Comparison of ENCODE assay signal across 2 cellular contexts in the genomic region with DNA sequence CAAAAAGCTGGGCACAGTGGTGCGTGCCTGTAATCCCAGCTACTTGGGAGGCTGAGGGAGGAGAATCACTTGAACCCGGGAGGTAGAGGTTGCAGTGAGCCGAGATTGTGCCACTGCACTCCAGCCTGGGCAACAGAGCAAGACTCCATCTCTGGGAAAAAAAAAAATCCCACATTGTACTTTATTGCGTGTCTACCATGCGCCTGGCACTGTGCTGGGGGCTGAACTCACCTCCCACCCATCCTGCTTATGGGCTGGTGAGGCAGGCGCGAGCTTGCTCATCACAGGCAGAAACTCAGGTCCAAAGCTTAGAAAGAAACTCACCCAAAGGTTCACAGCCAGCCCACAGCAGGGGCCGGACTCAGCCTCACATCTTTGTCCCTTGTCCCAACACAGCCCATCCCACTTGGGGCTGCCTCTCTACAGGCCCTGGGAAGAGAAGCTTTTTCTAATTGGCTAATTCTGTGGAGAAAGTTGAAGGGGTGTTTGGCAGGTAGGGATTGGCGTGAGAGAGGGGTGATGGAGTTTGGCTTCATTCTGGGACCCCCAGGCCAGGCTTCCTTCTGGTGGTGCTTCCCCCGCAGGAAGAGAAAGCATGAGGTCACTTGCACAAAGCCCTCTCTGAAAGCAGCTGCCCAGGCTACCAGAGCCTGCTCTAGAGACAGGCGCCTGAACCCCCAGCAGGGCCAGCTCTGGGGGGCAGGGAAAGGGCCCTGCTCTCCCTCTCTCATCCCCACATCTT.
TF ChIP-seq lines count a peak whose summit lies in the region.

No MANE protein-coding gene starts in this region.

TF ChIP-seq in GM23338, 12 proteins besides CTCF, POLR2A, EP300 and RAD21:
- TF ChIP-seq POLR2AphosphoS5 (IDR thresholded peaks at IDR 0.05; ENCODE audit: low read depth), result no peak
- no peak for TF ChIP-seq ZNF331 (CRISPR knock-in tag; IDR thresholded peaks at IDR 0.05; ENCODE audit: low read depth)
- no peak for TF ChIP-seq CREB1 (CRISPR knock-in tag; IDR thresholded peaks at IDR 0.05; ENCODE audit: low read depth)
- TF ChIP-seq, protein P1, sequence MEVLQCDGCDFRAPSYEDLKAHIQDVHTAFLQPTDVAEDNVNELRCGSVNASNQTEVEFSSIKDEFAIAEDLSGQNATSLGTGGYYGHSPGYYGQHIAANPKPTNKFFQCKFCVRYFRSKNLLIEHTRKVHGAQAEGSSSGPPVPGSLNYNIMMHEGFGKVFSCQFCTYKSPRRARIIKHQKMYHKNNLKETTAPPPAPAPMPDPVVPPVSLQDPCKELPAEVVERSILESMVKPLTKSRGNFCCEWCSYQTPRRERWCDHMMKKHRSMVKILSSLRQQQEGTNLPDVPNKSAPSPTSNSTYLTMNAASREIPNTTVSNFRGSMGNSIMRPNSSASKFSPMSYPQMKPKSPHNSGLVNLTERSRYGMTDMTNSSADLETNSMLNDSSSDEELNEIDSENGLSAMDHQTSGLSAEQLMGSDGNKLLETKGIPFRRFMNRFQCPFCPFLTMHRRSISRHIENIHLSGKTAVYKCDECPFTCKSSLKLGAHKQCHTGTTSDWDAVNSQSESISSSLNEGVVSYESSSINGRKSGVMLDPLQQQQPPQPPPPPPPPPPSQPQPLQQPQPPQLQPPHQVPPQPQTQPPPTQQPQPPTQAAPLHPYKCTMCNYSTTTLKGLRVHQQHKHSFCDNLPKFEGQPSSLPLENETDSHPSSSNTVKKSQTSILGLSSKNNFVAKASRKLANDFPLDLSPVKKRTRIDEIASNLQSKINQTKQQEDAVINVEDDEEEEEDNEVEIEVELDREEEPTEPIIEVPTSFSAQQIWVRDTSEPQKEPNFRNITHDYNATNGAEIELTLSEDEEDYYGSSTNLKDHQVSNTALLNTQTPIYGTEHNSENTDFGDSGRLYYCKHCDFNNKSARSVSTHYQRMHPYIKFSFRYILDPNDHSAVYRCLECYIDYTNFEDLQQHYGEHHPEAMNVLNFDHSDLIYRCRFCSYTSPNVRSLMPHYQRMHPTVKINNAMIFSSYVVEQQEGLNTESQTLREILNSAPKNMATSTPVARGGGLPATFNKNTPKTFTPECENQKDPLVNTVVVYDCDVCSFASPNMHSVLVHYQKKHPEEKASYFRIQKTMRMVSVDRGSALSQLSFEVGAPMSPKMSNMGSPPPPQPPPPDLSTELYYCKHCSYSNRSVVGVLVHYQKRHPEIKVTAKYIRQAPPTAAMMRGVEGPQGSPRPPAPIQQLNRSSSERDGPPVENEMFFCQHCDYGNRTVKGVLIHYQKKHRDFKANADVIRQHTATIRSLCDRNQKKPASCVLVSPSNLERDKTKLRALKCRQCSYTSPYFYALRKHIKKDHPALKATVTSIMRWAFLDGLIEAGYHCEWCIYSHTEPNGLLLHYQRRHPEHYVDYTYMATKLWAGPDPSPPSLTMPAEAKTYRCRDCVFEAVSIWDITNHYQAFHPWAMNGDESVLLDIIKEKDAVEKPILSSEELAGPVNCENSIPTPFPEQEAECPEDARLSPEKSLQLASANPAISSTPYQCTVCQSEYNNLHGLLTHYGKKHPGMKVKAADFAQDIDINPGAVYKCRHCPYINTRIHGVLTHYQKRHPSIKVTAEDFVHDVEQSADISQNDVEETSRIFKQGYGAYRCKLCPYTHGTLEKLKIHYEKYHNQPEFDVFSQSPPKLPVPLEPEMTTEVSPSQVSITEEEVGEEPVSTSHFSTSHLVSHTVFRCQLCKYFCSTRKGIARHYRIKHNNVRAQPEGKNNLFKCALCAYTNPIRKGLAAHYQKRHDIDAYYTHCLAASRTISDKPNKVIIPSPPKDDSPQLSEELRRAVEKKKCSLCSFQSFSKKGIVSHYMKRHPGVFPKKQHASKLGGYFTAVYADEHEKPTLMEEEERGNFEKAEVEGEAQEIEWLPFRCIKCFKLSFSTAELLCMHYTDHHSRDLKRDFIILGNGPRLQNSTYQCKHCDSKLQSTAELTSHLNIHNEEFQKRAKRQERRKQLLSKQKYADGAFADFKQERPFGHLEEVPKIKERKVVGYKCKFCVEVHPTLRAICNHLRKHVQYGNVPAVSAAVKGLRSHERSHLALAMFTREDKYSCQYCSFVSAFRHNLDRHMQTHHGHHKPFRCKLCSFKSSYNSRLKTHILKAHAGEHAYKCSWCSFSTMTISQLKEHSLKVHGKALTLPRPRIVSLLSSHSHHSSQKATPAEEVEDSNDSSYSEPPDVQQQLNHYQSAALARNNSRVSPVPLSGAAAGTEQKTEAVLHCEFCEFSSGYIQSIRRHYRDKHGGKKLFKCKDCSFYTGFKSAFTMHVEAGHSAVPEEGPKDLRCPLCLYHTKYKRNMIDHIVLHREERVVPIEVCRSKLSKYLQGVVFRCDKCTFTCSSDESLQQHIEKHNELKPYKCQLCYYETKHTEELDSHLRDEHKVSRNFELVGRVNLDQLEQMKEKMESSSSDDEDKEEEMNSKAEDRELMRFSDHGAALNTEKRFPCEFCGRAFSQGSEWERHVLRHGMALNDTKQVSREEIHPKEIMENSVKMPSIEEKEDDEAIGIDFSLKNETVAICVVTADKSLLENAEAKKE (CRISPR knock-in tag; IDR thresholded peaks at IDR 0.05), result no peak
- TF ChIP-seq ZNF114 (CRISPR knock-in tag; IDR thresholded peaks at IDR 0.05), result no peak
- TF ChIP-seq EZH2phosphoT487 (IDR thresholded peaks at IDR 0.05; ENCODE audit: unreplicated experiment), result no peak
- TF ChIP-seq JUNB (IDR thresholded peaks at IDR 0.05; ENCODE audit: unreplicated experiment), result no peak

TF ChIP-seq in IMR-90, 13 proteins besides CTCF, POLR2A, EP300 and RAD21:
- TF ChIP-seq, protein P2, sequence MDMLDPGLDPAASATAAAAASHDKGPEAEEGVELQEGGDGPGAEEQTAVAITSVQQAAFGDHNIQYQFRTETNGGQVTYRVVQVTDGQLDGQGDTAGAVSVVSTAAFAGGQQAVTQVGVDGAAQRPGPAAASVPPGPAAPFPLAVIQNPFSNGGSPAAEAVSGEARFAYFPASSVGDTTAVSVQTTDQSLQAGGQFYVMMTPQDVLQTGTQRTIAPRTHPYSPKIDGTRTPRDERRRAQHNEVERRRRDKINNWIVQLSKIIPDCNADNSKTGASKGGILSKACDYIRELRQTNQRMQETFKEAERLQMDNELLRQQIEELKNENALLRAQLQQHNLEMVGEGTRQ (IDR thresholded peaks at IDR 0.05; ENCODE audit: low read depth, low read length), result no peak
- TF ChIP-seq FOS (IDR thresholded peaks at IDR 0.05; ENCODE audit: low read depth, low read length) (no peak), SMC3 (IDR thresholded peaks at IDR 0.05; ENCODE audit: low read depth, low read length) (no peak), RCOR1 (IDR thresholded peaks at IDR 0.05; ENCODE audit: insufficient replicate concordance, low read length) (no peak), CHD1 (IDR thresholded peaks at IDR 0.05; ENCODE audit: low read depth, low read length) (no peak), BHLHE40 (IDR thresholded peaks at IDR 0.05; ENCODE audit: low read depth, low read length) (no peak), MAFK (IDR thresholded peaks at IDR 0.05; ENCODE audit: low read depth, low read length) (no peak)
- TF ChIP-seq, protein P3, sequence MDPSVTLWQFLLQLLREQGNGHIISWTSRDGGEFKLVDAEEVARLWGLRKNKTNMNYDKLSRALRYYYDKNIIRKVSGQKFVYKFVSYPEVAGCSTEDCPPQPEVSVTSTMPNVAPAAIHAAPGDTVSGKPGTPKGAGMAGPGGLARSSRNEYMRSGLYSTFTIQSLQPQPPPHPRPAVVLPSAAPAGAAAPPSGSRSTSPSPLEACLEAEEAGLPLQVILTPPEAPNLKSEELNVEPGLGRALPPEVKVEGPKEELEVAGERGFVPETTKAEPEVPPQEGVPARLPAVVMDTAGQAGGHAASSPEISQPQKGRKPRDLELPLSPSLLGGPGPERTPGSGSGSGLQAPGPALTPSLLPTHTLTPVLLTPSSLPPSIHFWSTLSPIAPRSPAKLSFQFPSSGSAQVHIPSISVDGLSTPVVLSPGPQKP (IDR thresholded peaks at IDR 0.05; ENCODE audit: borderline replicate concordance, low read depth, low read length), result no peak
TF ChIP-seq in IMR-90: peak in this region for 0.
